19 cellular contexts compared by ENCODE assay signal in the genomic region with DNA sequence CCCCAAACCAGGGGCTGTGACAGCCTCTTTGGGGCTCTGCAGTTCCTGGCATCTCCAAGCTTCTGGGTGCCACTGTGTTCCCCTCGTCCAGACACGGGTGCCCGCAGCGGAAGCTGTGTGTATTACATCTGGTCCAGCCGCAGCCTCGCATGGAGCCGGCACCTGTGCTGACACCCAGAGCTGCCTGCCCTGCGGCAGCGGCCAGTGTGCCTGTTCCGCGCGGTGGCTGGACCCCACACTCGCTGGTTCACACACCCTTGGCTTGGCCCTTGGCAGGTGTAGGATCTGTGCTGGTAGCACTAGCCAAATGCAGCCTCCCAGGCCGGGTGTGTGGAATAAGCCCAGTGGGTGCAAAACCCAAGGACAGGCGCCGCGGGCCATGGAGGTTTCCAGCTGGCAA. TPM values are rescaled to one million over a fixed set of nuclear protein-coding genes. Genes with fewer than 3 reads are reported as not detected.
A peak's percentile ranks its signal among the peaks of the same experiment; 100 is the strongest.
DNase-seq lines count a peak whose midpoint lies in the region; ATAC-seq and TF ChIP-seq lines count a peak whose summit lies in the region.
"Had no signal": no experiment of that assay in that cellular context is flagged by ENCODE, and none has a peak within 500 bp of the region (broad histone marks: within the 10 kb centered on the region; RNA-seq: fewer than 3 reads in every experiment).

No MANE protein-coding gene starts in this region.

- BruUV-seq in IMR-90 (replicated peaks; lab: Mats Ljungman, UMichigan): no TSS peak

- no peak overlapping the region for H2AK5ac ChIP-seq in IMR-90 (ENCODE audit: low read depth, low read length)

- TF ChIP-seq CTCF in BE2C (IDR thresholded peaks at IDR 0.05; ENCODE audit: low read depth, low read length) (no peak), IMR-90 (conservative IDR thresholded peaks at IDR 0.05; ENCODE audit: low read depth, low read length) (no peak), esophagus muscularis mucosa (IDR thresholded peaks at IDR 0.05) (no peak), WERI-Rb-1 (IDR thresholded peaks at IDR 0.05; ENCODE audit: low read depth, low read length) (no peak), GM23338 (conservative IDR thresholded peaks at IDR 0.05; ENCODE audit: low read depth in 2 of 2) (no peak)

- no peak overlapping the region for H2BK5ac ChIP-seq in IMR-90 (ENCODE audit: low read depth, low read length, poor library complexity, severe bottlenecking)

- H3K4me3 Mint-ChIP-seq in stimulated activated effector memory CD8-positive, alpha-beta T cell treated with anti-CD3 and anti-CD28 coated beads, Interleukin-12 subunit alpha, Interleukin-12 subunit beta, amount 100 ng/mL, for 72 hours: no peak overlapping the region
- no peak overlapping the region for H3K4me3 Mint-ChIP-seq in GM23338
- H3K4me3 Mint-ChIP-seq: CD4-positive, alpha-beta T cell had no signal

- no peak overlapping the region for H4K8ac ChIP-seq in IMR-90 (ENCODE audit: low read depth in 2 of 2, low read length in 2 of 2)

- H3K27ac Mint-ChIP-seq in stimulated activated effector memory CD8-positive, alpha-beta T cell treated with anti-CD3 and anti-CD28 coated beads, Interleukin-12 subunit alpha, Interleukin-12 subunit beta, amount 100 ng/mL, for 72 hours: no peak overlapping the region
- H3K27ac Mint-ChIP-seq in GM23338: no peak overlapping the region
- H3K27ac Mint-ChIP-seq: CD4-positive, alpha-beta T cell had no signal

- intact Hi-C loops in IMR-90 (cut with micrococcal nuclease) (no loop called here), esophagus muscularis mucosa (cut with DNase I) (no loop called here)

- ATAC-seq in IMR-90 (ENCODE audit: low read depth) (no peak), GM23338 (no peak), GM18505 (IDR thresholded peaks at IDR 0.05; ENCODE audit: unreplicated experiment) (no peak)
- peak; percentile 16 for ATAC-seq in stimulated activated effector memory CD8-positive, alpha-beta T cell treated with anti-CD3 and anti-CD28 coated beads, Interleukin-12 subunit alpha, Interleukin-12 subunit beta, amount 100 ng/mL, for 72 hours

- H3K36me3 ChIP-seq in BE2C: no peaks in the 10 kb centered on the region
- no peaks in the 10 kb centered on the region for H3K36me3 ChIP-seq in IMR-90 (ENCODE audit: control insufficient read depth, insufficient read depth, low read length)
- H3K36me3 ChIP-seq in esophagus muscularis mucosa: no peaks in the 10 kb centered on the region
- H3K36me3 ChIP-seq in WERI-Rb-1: no peaks in the 10 kb centered on the region
- no peaks in the 10 kb centered on the region for H3K36me3 ChIP-seq in GM23338 (ENCODE audit: insufficient read depth)
- H3K36me3 ChIP-seq: BLaER1 treated with 17β-estradiol and CSF1 and Interleukin-3, amounts not matched to agents 10 nM and 100 nM; MG63; SJSA1 had no signal

- H3K9me3 ChIP-seq in BE2C (no peaks in the 10 kb centered on the region), IMR-90 (ENCODE audit: control insufficient read depth, insufficient read depth, low read length) (peaks cover 2% of the 10 kb centered on the region; the same call in 1 of the 2 replicates), esophagus muscularis mucosa (no peaks in the 10 kb centered on the region), WERI-Rb-1 (ENCODE audit: severe bottlenecking) (no peaks in the 10 kb centered on the region)

- TF ChIP-seq RAD21 in IMR-90 (IDR thresholded peaks at IDR 0.05; ENCODE audit: low read length): no peak

- no peak overlapping the region for H3K18ac ChIP-seq in IMR-90 (ENCODE audit: low read depth, low read length)

- H2AFZ ChIP-seq in IMR-90 (replicated peaks; ENCODE audit: low read length, poor library complexity): peak overlapping the region; percentile 49
- no peak overlapping the region for H2AFZ ChIP-seq in GM23338
- H2AFZ ChIP-seq: PC-9 had no signal

- H3K4ac ChIP-seq in IMR-90 (ENCODE audit: low read depth, low read length): no peak overlapping the region

- CTCF ChIA-PET in IMR-90 (lab: Yijun Ruan, JAX): no interaction called here

- H3K14ac ChIP-seq in IMR-90 (replicated peaks; ENCODE audit: low read depth, low read length): no peak overlapping the region

- H2BK15ac ChIP-seq in IMR-90 (ENCODE audit: low read depth, low read length): no peak overlapping the region

- no peaks in the 10 kb centered on the region for H3K79me1 ChIP-seq in IMR-90 (ENCODE audit: low read depth in 1 of 2, low read length in 2 of 2)

- H3K27ac ChIP-seq in IMR-90 (ENCODE audit: insufficient read depth, low read length) (no peak overlapping the region), esophagus muscularis mucosa (replicated peaks in 1 of 4) (no peak overlapping the region), WERI-Rb-1 (no peak overlapping the region), GM23338 (ENCODE audit: low read depth) (no peak overlapping the region)
- H3K27ac ChIP-seq: BLaER1 treated with 17β-estradiol and CSF1 and Interleukin-3, amounts not matched to agents 10 nM and 100 nM; HL-60; PC-9; SJSA1 had no signal

- no peak overlapping the region for H2BK120ac ChIP-seq in IMR-90 (ENCODE audit: low read depth, low read length)

- no peak overlapping the region for H3K23ac ChIP-seq in IMR-90 (ENCODE audit: low read depth, low read length)

- no peaks in the 10 kb centered on the region for H3K4me1 ChIP-seq in BE2C
- H3K4me1 ChIP-seq in IMR-90 (ENCODE audit: control insufficient read depth, insufficient read depth, low read length): no peaks in the 10 kb centered on the region
- no peaks in the 10 kb centered on the region for H3K4me1 ChIP-seq in esophagus muscularis mucosa
- H3K4me1 ChIP-seq in GM23338 (ENCODE audit: insufficient read depth): no peaks in the 10 kb centered on the region
- H3K4me1 ChIP-seq: BLaER1 treated with 17β-estradiol and CSF1 and Interleukin-3, amounts not matched to agents 10 nM and 100 nM; SJSA1 had no signal

- H3K27me3 ChIP-seq in BE2C (peaks cover 85% of the 10 kb centered on the region), IMR-90 (ENCODE audit: control insufficient read depth, insufficient read depth, low read length) (peaks cover 6% of the 10 kb centered on the region), esophagus muscularis mucosa (peaks cover 0 to 24% (median 0%) of the 10 kb centered on the region in 4 donors), WERI-Rb-1 (ENCODE audit: insufficient read depth, low read depth, severe bottlenecking) (no peaks in the 10 kb centered on the region), GM23338 (ENCODE audit: insufficient read depth) (peaks cover 7% of the 10 kb centered on the region; the same call in 1 of the 2 replicates)
- H3K27me3 ChIP-seq: BLaER1 treated with 17β-estradiol and CSF1 and Interleukin-3, amounts not matched to agents 10 nM and 100 nM had no signal

- no peaks in the 10 kb centered on the region for H3K9me3 Mint-ChIP-seq in stimulated activated effector memory CD8-positive, alpha-beta T cell treated with anti-CD3 and anti-CD28 coated beads, Interleukin-12 subunit alpha, Interleukin-12 subunit beta, amount 100 ng/mL, for 72 hours
- peaks cover 10% of the 10 kb centered on the region; the same call in 2 of the 3 replicates for H3K9me3 Mint-ChIP-seq in GM23338
- H3K9me3 Mint-ChIP-seq: CD4-positive, alpha-beta T cell had no signal

- H3K56ac ChIP-seq in IMR-90 (ENCODE audit: extremely low read depth, insufficient read depth, low read length): no peak overlapping the region

- H4K20me1 ChIP-seq in IMR-90 (ENCODE audit: insufficient read depth, low read length) (no peaks in the 10 kb centered on the region), GM23338 (replicated peaks; ENCODE audit: insufficient read depth) (no peaks in the 10 kb centered on the region)
- H4K20me1 ChIP-seq: BLaER1 treated with 17β-estradiol and CSF1 and Interleukin-3, amounts not matched to agents 10 nM and 100 nM had no signal

- no peak overlapping the region for H4K5ac ChIP-seq in IMR-90 (ENCODE audit: low read depth, low read length)

- H3K9me1 ChIP-seq in IMR-90 (ENCODE audit: insufficient read depth, low read length): peaks cover 2% of the 10 kb centered on the region; the same call in 1 of the 2 replicates

- dilution Hi-C loops in IMR-90 (cut with HindIII; ENCODE audit: low sequenced_read_pairs, unreplicated experiment): no loop called here

- in situ Hi-C loops in IMR-90 (cut with MboI; ENCODE audit: low sequenced_read_pairs): no loop called here

- H3K4me2 ChIP-seq in IMR-90 (ENCODE audit: low read depth, low read length): no peak overlapping the region
- no peak overlapping the region for H3K4me2 ChIP-seq in GM23338
- H3K4me2 ChIP-seq: BLaER1 treated with 17β-estradiol and CSF1 and Interleukin-3, amounts not matched to agents 10 nM and 100 nM had no signal

- no peaks in the 10 kb centered on the region for H3K36me3 Mint-ChIP-seq in stimulated activated effector memory CD8-positive, alpha-beta T cell treated with anti-CD3 and anti-CD28 coated beads, Interleukin-12 subunit alpha, Interleukin-12 subunit beta, amount 100 ng/mL, for 72 hours
- no peaks in the 10 kb centered on the region for H3K36me3 Mint-ChIP-seq in GM23338 (ENCODE audit: low read depth)

- H3K4me1 Mint-ChIP-seq in stimulated activated effector memory CD8-positive, alpha-beta T cell treated with anti-CD3 and anti-CD28 coated beads, Interleukin-12 subunit alpha, Interleukin-12 subunit beta, amount 100 ng/mL, for 72 hours: no peaks in the 10 kb centered on the region
- no peaks in the 10 kb centered on the region; the same call in 2 of the 3 replicates for H3K4me1 Mint-ChIP-seq in GM23338

- H2BK20ac ChIP-seq in IMR-90 (ENCODE audit: low read depth, low read length): no peak overlapping the region

- H3K79me2 ChIP-seq in GM23338 (replicated peaks; ENCODE audit: insufficient read depth): no peaks in the 10 kb centered on the region

- no peak overlapping the region for H3K4me3 ChIP-seq in BE2C (ENCODE audit: low read depth, low read length)
- H3K4me3 ChIP-seq in IMR-90 (ENCODE audit: insufficient read depth, low read depth, low read length): no peak overlapping the region
- no peak overlapping the region for H3K4me3 ChIP-seq in esophagus muscularis mucosa
- H3K4me3 ChIP-seq in WERI-Rb-1 (ENCODE audit: low read depth, low read length): no peak overlapping the region
- no peak overlapping the region for H3K4me3 ChIP-seq in GM23338
- H3K4me3 ChIP-seq: BLaER1 treated with 17β-estradiol and CSF1 and Interleukin-3, amounts not matched to agents 10 nM and 100 nM; MG63; PC-9; SJSA1 had no signal

- WGBS in IMR-90 (ENCODE audit: extremely low coverage in 2 of 2, insufficient read length in 1 of 2), 2 experiments: 91% methylated on average over 14 of the region's 17 CpGs; no CpG with 5 or more reads in 1 of the 2 experiments
- WGBS in esophagus muscularis mucosa: 100% methylated on average over 4 of the region's 17 CpGs

- H3K9me2 ChIP-seq in GM23338 (ENCODE audit: insufficient read depth): no peaks in the 10 kb centered on the region

- H2AK9ac ChIP-seq in IMR-90 (replicated peaks; ENCODE audit: low read depth, low read length, poor library complexity): no peak overlapping the region

- DNase-seq in BE2C: peak; percentile 43
- DNase-seq in IMR-90: no peak
- peak; percentile 90 for DNase-seq in esophagus muscularis mucosa (ENCODE audit: extremely low spot score)
- no peak for DNase-seq in stimulated activated effector memory CD8-positive, alpha-beta T cell treated with anti-CD3 and anti-CD28 coated beads, Interleukin-12 subunit alpha, Interleukin-12 subunit beta, amount 100 ng/mL, for 72 hours (ENCODE audit: low spot score in 2 of 2)
- no peak for DNase-seq in WERI-Rb-1
- no peak for DNase-seq in GM23338 (ENCODE audit: low spot score)
- DNase-seq: CD4-positive, alpha-beta T cell; NCI-H1105 treated with DMSO at 0.1 percent for 48 hours; NCI-H1694; NCI-H2227 treated with DMSO at 0.1 percent for 48 hours; T-helper 1 cell had no signal

- no peak overlapping the region for H3K9ac ChIP-seq in IMR-90 (ENCODE audit: low read depth, low read length)
- H3K9ac ChIP-seq: BLaER1 treated with 17β-estradiol and CSF1 and Interleukin-3, amounts not matched to agents 10 nM and 100 nM had no signal

- peaks cover 1% of the 10 kb centered on the region for H3K27me3 Mint-ChIP-seq in GM23338 (ENCODE audit: insufficient read depth, low read depth, poor library complexity)

- TF ChIP-seq POLR2A in IMR-90 (IDR thresholded peaks at IDR 0.05; ENCODE audit: low read depth, low read length) (no peak), esophagus muscularis mucosa (IDR thresholded peaks at IDR 0.05; ENCODE audit: low read depth) (no peak), GM18505 (IDR thresholded peaks at IDR 0.05; ENCODE audit: borderline replicate concordance, extremely low read depth, insufficient read depth, insufficient read length) (no peak)

- POLR2A ChIA-PET in IMR-90 (lab: Charles Lee; ENCODE audit: unreplicated experiment): interaction anchor here (0.7 kb wide), 1 partner anchor 340 kb away, joined by 5 read pairs; no protein-coding TSS in a partner anchor

- no peak overlapping the region for H4K91ac ChIP-seq in IMR-90 (ENCODE audit: insufficient read depth, low read depth, low read length)

- TF ChIP-seq EP300 in esophagus muscularis mucosa (IDR thresholded peaks at IDR 0.05): no peak

- H3F3A ChIP-seq in GM23338 (replicated peaks; ENCODE audit: low read depth): no peaks in the 10 kb centered on the region

RNA-seq across cellular contexts. Expression of a gene that starts 24.5 kb away (rescaled TPM):
- polyA plus RNA-seq in BE2C (2012; ENCODE audit: insufficient read depth, insufficient read length, low read depth): 225 TPM
- total RNA-seq in IMR-90 (2012; rRNA removed) (40.0 and 69.4 TPM in 2 replicates), esophagus muscularis mucosa (100 to 1,000 TPM in 1 of 4 donors, 10 to 100 TPM in 3; 72.1 to 137 (median 80.9) TPM)
- polyA plus RNA-seq in IMR-90 (2012; rRNA removed) (34.8 and 46.3 TPM in 2 replicates), GM23338 (2016; fragmentation: Nextera tagmentation; extraction: Ambion mirVana) (73.2 and 74.8 TPM in 2 replicates)
- polyA plus RNA-seq in IMR-90 (2012; cell fraction: cytosol; rRNA removed): 61.0 and 90.4 TPM in 2 replicates
- 60.1 and 110 TPM in 2 replicates for polyA plus RNA-seq in IMR-90 (2012; cell fraction: nucleus; rRNA removed; ENCODE audit: low replicate concordance)
- total RNA-seq in GM23338 (2014; rRNA removed; shearing (Covaris generic)): 37.8 and 70.8 TPM in 2 replicates

RNA-seq across cellular contexts. Expression of a gene that starts 33.0 kb away (rescaled TPM):
- 105 TPM for polyA plus RNA-seq in BE2C (2012; ENCODE audit: insufficient read depth, insufficient read length, low read depth)
- 28.6 and 33.3 TPM in 2 replicates for total RNA-seq in IMR-90 (2012; rRNA removed)
- polyA plus RNA-seq in IMR-90 (2012; rRNA removed): 34.2 and 41.1 TPM in 2 replicates
- polyA plus RNA-seq in IMR-90 (2012; cell fraction: cytosol; rRNA removed): 36.9 and 44.9 TPM in 2 replicates
- 76.9 and 108 TPM in 2 replicates for polyA plus RNA-seq in IMR-90 (2012; cell fraction: nucleus; rRNA removed; ENCODE audit: low replicate concordance)
- total RNA-seq in esophagus muscularis mucosa: 10 to 100 TPM; 66.4 to 77.1 (median 68.3) TPM
- 33.3 and 40.4 TPM in 2 replicates for total RNA-seq in GM23338 (2014; rRNA removed; shearing (Covaris generic))
- 34.6 and 34.8 TPM in 2 replicates for polyA plus RNA-seq in GM23338 (2016; fragmentation: Nextera tagmentation; extraction: Ambion mirVana)

RNA-seq across cellular contexts. Expression of a gene that starts 35.7 kb away (rescaled TPM):
- 1.6 TPM for polyA plus RNA-seq in BE2C (2012; ENCODE audit: insufficient read depth, insufficient read length, low read depth)
- total RNA-seq in IMR-90 (2012; rRNA removed): 2.2 and 2.5 TPM in 2 replicates
- polyA plus RNA-seq in IMR-90 (2012; rRNA removed): 5.0 and 6.0 TPM in 2 replicates
- 3.1 and 5.0 TPM in 2 replicates for polyA plus RNA-seq in IMR-90 (2012; cell fraction: cytosol; rRNA removed)
- polyA plus RNA-seq in IMR-90 (2012; cell fraction: nucleus; rRNA removed; ENCODE audit: low replicate concordance): 9.2 and 20.1 TPM in 2 replicates
- total RNA-seq in esophagus muscularis mucosa: 10 to 100 TPM; 15.0 to 28.0 (median 24.2) TPM
- total RNA-seq in GM23338 (2014; rRNA removed; shearing (Covaris generic)): 12.5 and 16.1 TPM in 2 replicates
- polyA plus RNA-seq in GM23338 (2016; fragmentation: Nextera tagmentation; extraction: Ambion mirVana): 3.1 TPM in 2 replicates

RNA-seq across cellular contexts. Expression of a gene that starts 41.8 kb away (rescaled TPM):
- not detected for polyA plus RNA-seq in BE2C (2012; ENCODE audit: insufficient read depth, insufficient read length, low read depth)
- total RNA-seq in IMR-90 (2012; rRNA removed) (not detected in 2 replicates), esophagus muscularis mucosa (not detected)
- polyA plus RNA-seq in IMR-90 (2012; rRNA removed) (not detected in 2 replicates), GM23338 (2016; fragmentation: Nextera tagmentation; extraction: Ambion mirVana) (1.4 and 1.5 TPM in 2 replicates)
- not detected in 2 replicates for polyA plus RNA-seq in IMR-90 (2012; cell fraction: cytosol; rRNA removed)
- polyA plus RNA-seq in IMR-90 (2012; cell fraction: nucleus; rRNA removed; ENCODE audit: low replicate concordance): not detected in 2 replicates
- 3.3 and 5.1 TPM in 2 replicates for total RNA-seq in GM23338 (2014; rRNA removed; shearing (Covaris generic))
- total RNA-seq: Right ventricle myocardium superior, SJSA1 had no signal
- polyA plus RNA-seq: AG04450 had no signal

Comparison
In these comparisons a context has a peak if more than half of its experiments do, and no peak if none do; other contexts are left out.
1. DNase-seq: peak in BE2C (single experiment) and esophagus muscularis mucosa (single experiment); none in IMR-90 (single experiment), stimulated activated effector memory CD8-positive, alpha-beta T cell treated with anti-CD3 and anti-CD28 coated beads, Interleukin-12 subunit alpha, Interleukin-12 subunit beta, amount 100 ng/mL, for 72 hours (0 of 2), WERI-Rb-1 (single experiment) and GM23338 (single experiment).